In the genomic region with DNA sequence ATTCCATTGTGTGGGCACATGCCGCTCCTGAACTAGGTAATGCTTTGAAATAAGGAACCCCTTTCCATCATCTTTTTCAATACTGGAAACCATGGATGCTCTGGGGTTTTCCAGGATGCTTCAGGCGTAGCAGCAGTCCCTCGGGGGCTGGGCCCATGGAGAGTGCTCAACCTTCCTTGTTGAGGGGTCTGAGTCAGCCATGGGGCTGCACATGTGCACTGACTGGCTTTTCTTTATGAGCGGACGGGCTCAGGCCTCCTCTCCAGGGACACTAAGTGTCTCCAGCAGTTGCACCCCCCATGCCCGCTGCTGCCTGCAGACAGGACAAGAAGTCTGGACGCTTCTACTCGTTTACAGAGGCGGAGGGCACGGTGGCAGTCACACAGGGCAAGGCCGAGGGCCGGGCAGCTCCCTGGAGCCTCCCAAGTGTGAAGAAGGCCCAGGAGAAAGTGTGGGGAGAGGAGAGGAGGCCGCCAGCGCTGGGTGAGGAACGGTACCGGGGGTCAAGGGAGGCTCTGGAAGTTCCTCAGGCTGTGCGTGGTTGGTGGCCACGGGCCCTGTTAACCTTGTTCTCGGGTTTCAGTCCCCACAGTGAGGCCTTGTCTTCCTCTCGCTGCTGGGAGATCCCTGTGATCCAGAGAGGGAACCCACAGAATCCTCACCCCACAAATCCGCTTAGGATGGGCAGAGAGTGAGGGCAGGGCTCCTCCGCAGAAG, we compare ENCODE assay signal across 30 cellular contexts. TPM values are rescaled to one million over a fixed set of nuclear protein-coding genes. Genes with fewer than 3 reads are reported as not detected.
"Had no signal": no experiment of that assay in that cellular context is flagged by ENCODE, and none has a peak within 500 bp of the region (broad histone marks: within the 10 kb centered on the region; RNA-seq: fewer than 3 reads in every experiment).

No MANE protein-coding gene starts in this region.

- H3K9me3 ChIP-seq: gastroesophageal sphincter, heart left ventricle, mucosa of descending colon, ovary, psoas muscle, sigmoid colon, spleen, testis, tibial artery had no signal

- H3K36me3 ChIP-seq: neural progenitor cell, ovary, sigmoid colon had no signal

- H3K27ac Mint-ChIP-seq: memory B cell; mesothelial cell of epicardium; naive thymus-derived CD4-positive, alpha-beta T cell; nephron; stimulated activated naive B cell treated with anti-CD40 and anti-IgM and Interleukin-4, amounts not matched to agents 10 μg/mL and 1 μg/mL and 100 μg/mL, for 72 hours; stimulated activated naive CD8-positive, alpha-beta T cell treated with anti-CD3 and anti-CD28 coated beads, Interleukin-15, amount 100 ng/mL, for 72 hours; type B pancreatic cell had no signal

- H3K27me3 ChIP-seq: dorsolateral prefrontal cortex, gastroesophageal sphincter, heart left ventricle, hepatocyte, neural progenitor cell, ovary, sigmoid colon, spleen, testis, tibial artery had no signal

- H3K4me1 Mint-ChIP-seq: mesothelial cell of epicardium; neural progenitor cell; stimulated activated naive CD8-positive, alpha-beta T cell treated with anti-CD3 and anti-CD28 coated beads, Interleukin-15, amount 100 ng/mL, for 72 hours had no signal

- H3K4me1 ChIP-seq: gastroesophageal sphincter, neural progenitor cell, testis, tibial artery had no signal

- DNase-seq: dorsolateral prefrontal cortex; effector CD4-positive, alpha-beta T cell; foreskin fibroblast; heart left ventricle; kidney; mucosa of descending colon; naive thymus-derived CD4-positive, alpha-beta T cell; nucleus accumbens; ovary; psoas muscle; right cardiac atrium; sigmoid colon; spleen; stimulated activated CD4-positive, alpha-beta T cell treated with anti-CD3 and anti-CD28 coated beads, Interleukin-4, amount 100 ng/mL, for 4 hours; stimulated activated naive B cell treated with anti-CD40 and anti-IgM and Interleukin-4, amounts not matched to agents 10 μg/mL and 1 μg/mL and 100 μg/mL, for 72 hours; stimulated activated naive CD8-positive, alpha-beta T cell treated with anti-CD3 and anti-CD28 coated beads, Interleukin-15, amount 100 ng/mL, for 72 hours; testis; tibial artery had no signal

- H2AFZ ChIP-seq: hepatocyte, neural progenitor cell had no signal

- ATAC-seq: esophagus mucosa; gastroesophageal sphincter; heart left ventricle; left lobe of liver; mucosa of descending colon; naive thymus-derived CD4-positive, alpha-beta T cell; stimulated activated naive B cell treated with anti-CD40 and anti-IgM and Interleukin-4, amounts not matched to agents 10 μg/mL and 1 μg/mL and 100 μg/mL, for 72 hours; stimulated activated naive CD8-positive, alpha-beta T cell treated with anti-CD3 and anti-CD28 coated beads, Interleukin-15, amount 100 ng/mL, for 72 hours had no signal

- H3K4me2 ChIP-seq: hepatocyte, neural progenitor cell had no signal

- H3K79me2 ChIP-seq: hepatocyte had no signal

- H3K9me3 Mint-ChIP-seq: memory B cell; mesothelial cell of epicardium; naive thymus-derived CD4-positive, alpha-beta T cell; nephron; neural progenitor cell; stimulated activated naive B cell treated with anti-CD40 and anti-IgM and Interleukin-4, amounts not matched to agents 10 μg/mL and 1 μg/mL and 100 μg/mL, for 72 hours; stimulated activated naive CD8-positive, alpha-beta T cell treated with anti-CD3 and anti-CD28 coated beads, Interleukin-15, amount 100 ng/mL, for 72 hours; type B pancreatic cell had no signal

- H3K9ac ChIP-seq: neural progenitor cell had no signal

- H3K27me3 Mint-ChIP-seq: stimulated activated naive CD8-positive, alpha-beta T cell treated with anti-CD3 and anti-CD28 coated beads, Interleukin-15, amount 100 ng/mL, for 72 hours; type B pancreatic cell had no signal

- H3K27ac ChIP-seq: dorsolateral prefrontal cortex, epithelial cell of prostate, gastroesophageal sphincter, heart left ventricle, hepatocyte, neural progenitor cell, ovary, psoas muscle, sigmoid colon, skin epidermis, spleen, testis, tibial artery had no signal

- H3K4me3 ChIP-seq: dorsolateral prefrontal cortex, gastroesophageal sphincter, heart left ventricle, hepatocyte, lung, mucosa of descending colon, neural progenitor cell, ovary, psoas muscle, sigmoid colon, skin epidermis, spleen, testis, tibial artery had no signal

- H3K36me3 Mint-ChIP-seq: memory B cell; naive thymus-derived CD4-positive, alpha-beta T cell; neural progenitor cell; stimulated activated naive B cell treated with anti-CD40 and anti-IgM and Interleukin-4, amounts not matched to agents 10 μg/mL and 1 μg/mL and 100 μg/mL, for 72 hours had no signal

- H3K4me3 Mint-ChIP-seq: memory B cell; mesothelial cell of epicardium; naive thymus-derived CD4-positive, alpha-beta T cell; nephron; neural progenitor cell; stimulated activated naive B cell treated with anti-CD40 and anti-IgM and Interleukin-4, amounts not matched to agents 10 μg/mL and 1 μg/mL and 100 μg/mL, for 72 hours; stimulated activated naive CD8-positive, alpha-beta T cell treated with anti-CD3 and anti-CD28 coated beads, Interleukin-15, amount 100 ng/mL, for 72 hours; type B pancreatic cell had no signal

RNA-seq across cellular contexts. Expression of a gene that starts 51.2 kb away (rescaled TPM):
- polyA plus RNA-seq: naive thymus-derived CD4-positive, alpha-beta T cell had no signal
